Comparison of ENCODE assay signal across 20 cellular contexts in genomic region chr22:44892803-44893730, GRCh38.
DNase-seq lines count a peak whose midpoint lies in the region; ATAC-seq and TF ChIP-seq lines count a peak whose summit lies in the region.
"Had no signal": no experiment of that assay in that cellular context is flagged by ENCODE, and none has a peak within 500 bp of the region (broad histone marks: within the 10 kb centered on the region; RNA-seq: fewer than 3 reads in every experiment).

No MANE protein-coding gene starts in this region.

- H3K27ac ChIP-seq in neuronal stem cell (replicated peaks; ENCODE audit: low read length) (no peak overlapping the region), upper lobe of left lung (no peak overlapping the region)
- H3K27ac ChIP-seq: 22Rv1, C4-2B had no signal

- peak overlapping the region; percentile 26 for H3K14ac ChIP-seq in neuronal stem cell (ENCODE audit: low read length)

- no peak overlapping the region for H2BK120ac ChIP-seq in neuronal stem cell (ENCODE audit: low read depth, low read length)

- peaks cover 4% of the 10 kb centered on the region for H3K79me1 ChIP-seq in neuronal stem cell (ENCODE audit: low read depth, low read length)

- H3K27me3 ChIP-seq in neuronal stem cell (ENCODE audit: control insufficient read depth in 3 of 3, insufficient read depth in 3 of 3, low read depth in 1 of 3, low read length in 3 of 3) (no peaks in the 10 kb centered on the region), upper lobe of left lung (no peaks in the 10 kb centered on the region)

- no peak overlapping the region for H3K4me2 ChIP-seq in neuronal stem cell (ENCODE audit: insufficient read depth, low read length, poor library complexity, severe bottlenecking)
- H3K4me2 ChIP-seq: SK-N-SH had no signal

- no peak overlapping the region for H3K9ac ChIP-seq in neuronal stem cell (ENCODE audit: low read depth, low read length, poor library complexity)
- H3K9ac ChIP-seq: SK-N-SH had no signal

- ATAC-seq in HG03378 (IDR thresholded peaks at IDR 0.05; ENCODE audit: unreplicated experiment) (no peak), upper lobe of left lung (ENCODE audit: low FRiP score in 2 of 2) (no peak), HG02610 (IDR thresholded peaks at IDR 0.05; ENCODE audit: unreplicated experiment) (no peak)

- H3K4me1 ChIP-seq in neuronal stem cell (ENCODE audit: control insufficient read depth in 2 of 2, insufficient read depth in 1 of 2, low read depth in 1 of 2, low read length in 2 of 2) = peaks cover 0 to 7% of the 10 kb centered on the region in 2 donors
- no peaks in the 10 kb centered on the region for H3K4me1 ChIP-seq in upper lobe of left lung

- H2AFZ ChIP-seq in neuronal stem cell (ENCODE audit: low read length) = no peak overlapping the region

- no CpG with 5 or more reads among the region's 20 CpGs for WGBS in neuronal stem cell (ENCODE audit: extremely low coverage in 2 of 2, insufficient read length in 2 of 2, insufficient replicate concordance in 1 of 2), 2 donors
- 84 to 86% methylated on average over 10 to 20 of the region's 20 CpGs for WGBS in upper lobe of left lung, 2 donors

- no peak for TF ChIP-seq EP300 in upper lobe of left lung (IDR thresholded peaks at IDR 0.05)

- TF ChIP-seq CTCF in upper lobe of left lung (IDR thresholded peaks at IDR 0.05) = no peak

- H3K4ac ChIP-seq in neuronal stem cell (ENCODE audit: low read length) = no peak overlapping the region

- H2AK5ac ChIP-seq in neuronal stem cell (ENCODE audit: low read depth, low read length) = no peak overlapping the region

- H3K4me3 ChIP-seq in neuronal stem cell (ENCODE audit: low read length in 2 of 2) (no peak overlapping the region), upper lobe of left lung (no peak overlapping the region)

- peak; percentile 6 for DNase-seq in activated CD4-positive, CD25-positive, alpha-beta regulatory T cell treated with anti-CD3 and anti-CD28 coated beads, Interleukin-2, amount 50 U/mL, for 72 hours
- DNase-seq in activated CD4-positive, CD25-positive, alpha-beta regulatory T cell (lab: John Stamatoyannopoulos, UW) = no peak
- DNase-seq in ecto neural progenitor cell (ENCODE audit: low spot score) (peak; percentile 25), neuronal stem cell (ENCODE audit: low spot score) (no peak), ureter (ENCODE audit: low spot score) (peak; percentile 32), upper lobe of left lung (no peak)
- DNase-seq: AML-193, H9, KG1, NCI-H187, NCI-H226, NCI-H524, NCI-H82, OCI-M1, SHP77 treated with DMSO at 0.1 percent for 48 hours, SK-N-SH had no signal

- H3K9me3 ChIP-seq in neuronal stem cell (replicated peaks in 1 of 2; ENCODE audit: control insufficient read depth in 2 of 2, insufficient read depth in 1 of 2, low read depth in 1 of 2, low read length in 2 of 2) = no peaks in the 10 kb centered on the region
- H3K9me3 ChIP-seq in upper lobe of left lung = no peaks in the 10 kb centered on the region
- H3K9me3 ChIP-seq: SK-N-SH had no signal

- H3K36me3 ChIP-seq in neuronal stem cell (replicated peaks in 1 of 2; ENCODE audit: control insufficient read depth in 2 of 2, insufficient read depth in 2 of 2, low read length in 2 of 2) = peaks cover 37 to 98% of the 10 kb centered on the region in 2 donors
- H3K36me3 ChIP-seq in upper lobe of left lung = no peaks in the 10 kb centered on the region

- H2BK15ac ChIP-seq in neuronal stem cell (ENCODE audit: low read length) = no peak overlapping the region

- H3K18ac ChIP-seq in neuronal stem cell (ENCODE audit: low read length) = peak overlapping the region; percentile 59

- H2BK5ac ChIP-seq in neuronal stem cell (ENCODE audit: low read length) = no peak overlapping the region

- no peak for TF ChIP-seq POLR2A in upper lobe of left lung (IDR thresholded peaks at IDR 0.05)

- no peak overlapping the region for H2BK12ac ChIP-seq in neuronal stem cell (ENCODE audit: low read length)

- no peak overlapping the region for H4K91ac ChIP-seq in neuronal stem cell (ENCODE audit: low read depth, low read length, poor library complexity)

- no peak overlapping the region for H3K23ac ChIP-seq in neuronal stem cell (ENCODE audit: low read depth, low read length, poor library complexity)

- no peak overlapping the region for H4K8ac ChIP-seq in neuronal stem cell (ENCODE audit: low read depth, low read length)

Comparison
In these comparisons a context has a peak if more than half of its experiments do, and no peak if none do; other contexts are left out.
1. DNase-seq: peak in activated CD4-positive, CD25-positive, alpha-beta regulatory T cell treated with anti-CD3 and anti-CD28 coated beads, Interleukin-2, amount 50 U/mL, for 72 hours (single experiment), ecto neural progenitor cell (single experiment) and ureter (single experiment); none in activated CD4-positive, CD25-positive, alpha-beta regulatory T cell (0 of 4), neuronal stem cell (single experiment) and upper lobe of left lung (0 of 2).